ENCODE assay signal across 14 cellular contexts in the genomic region with DNA sequence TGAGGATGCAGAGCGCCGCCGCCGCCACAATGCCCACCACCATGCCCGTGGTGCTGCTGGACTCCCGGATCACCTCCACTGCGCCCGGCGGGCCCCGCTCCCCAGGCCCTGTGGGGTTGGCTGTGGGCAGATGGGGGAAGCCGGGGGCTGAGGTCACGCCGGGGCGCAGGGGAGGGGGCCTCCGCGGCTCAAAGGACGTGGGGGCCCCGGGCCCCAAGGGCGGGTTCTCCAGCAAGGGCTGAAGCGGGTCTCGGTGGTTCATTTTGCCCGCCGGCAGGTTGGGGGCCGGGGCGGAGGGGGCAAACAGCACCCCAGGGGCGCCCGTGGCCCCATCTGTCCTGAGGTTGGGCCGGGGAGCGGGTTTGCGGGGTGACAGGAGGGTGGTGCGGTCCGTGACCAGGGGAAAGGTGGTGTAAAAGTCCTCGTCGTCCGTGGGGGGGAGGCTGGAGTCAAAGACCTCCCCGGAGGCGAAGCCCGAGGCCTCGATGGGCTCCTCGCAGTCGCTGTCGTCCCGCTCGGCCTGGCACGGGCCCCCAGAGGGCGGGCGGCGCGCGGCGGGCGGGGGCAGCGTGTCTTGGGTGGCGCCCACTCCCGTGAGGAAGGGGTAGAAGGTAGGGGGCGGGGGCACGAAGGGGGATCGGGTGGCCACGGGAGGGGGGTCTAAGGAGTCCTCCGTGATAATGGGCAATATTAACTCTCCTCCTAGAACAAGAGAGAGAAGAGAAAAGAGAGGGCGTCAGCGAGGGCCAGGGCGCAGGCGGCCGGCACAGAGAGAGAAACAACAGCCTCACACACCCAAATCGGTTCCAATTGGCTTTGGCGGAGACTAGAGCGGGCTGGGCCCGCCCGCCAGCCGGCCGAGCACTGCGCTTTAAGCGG. TPM values are rescaled to one million over a fixed set of nuclear protein-coding genes. Genes with fewer than 3 reads are reported as not detected.
DNase-seq lines count a peak whose midpoint lies in the region; ATAC-seq, FAIRE-seq and TF ChIP-seq lines count a peak whose summit lies in the region.
"Had no signal": no experiment of that assay in that cellular context is flagged by ENCODE, and none has a peak within 500 bp of the region (broad histone marks: within the 10 kb centered on the region; RNA-seq: fewer than 3 reads in every experiment).

No MANE protein-coding gene starts in this region.

- H3K4me1 Mint-ChIP-seq in stimulated activated naive B cell treated with anti-CD40 and anti-IgM and Interleukin-4, amounts not matched to agents 10 μg/mL and 1 μg/mL and 100 μg/mL, for 72 hours = peaks cover 0 to 15% of the 10 kb centered on the region in 2 donors
- peaks cover 4% of the 10 kb centered on the region for H3K4me1 Mint-ChIP-seq in glutamatergic neuron (ENCODE audit: low read depth, unreplicated experiment)

- peaks cover 0 to 28% of the 10 kb centered on the region in 2 donors for H3K27me3 Mint-ChIP-seq in stimulated activated naive B cell treated with anti-CD40 and anti-IgM and Interleukin-4, amounts not matched to agents 10 μg/mL and 1 μg/mL and 100 μg/mL, for 72 hours
- H3K27me3 Mint-ChIP-seq in glutamatergic neuron (ENCODE audit: unreplicated experiment) = peaks cover 9% of the 10 kb centered on the region
- H3K27me3 Mint-ChIP-seq: stimulated activated naive CD8-positive, alpha-beta T cell treated with anti-CD3 and anti-CD28 coated beads, Interleukin-15, Interleukin-2, amounts not matched to agents 100 ng/mL and 50 ng/mL, for 24 hours had no signal

- peak in 1 of 2 donors; percentile 13 for ATAC-seq in stimulated activated naive B cell treated with anti-CD40 and anti-IgM and Interleukin-4, amounts not matched to agents 10 μg/mL and 1 μg/mL and 100 μg/mL, for 72 hours (replicated peaks)
- ATAC-seq in GM21381 (IDR thresholded peaks at IDR 0.05; ENCODE audit: unreplicated experiment) = no peak

- peak overlapping the region; percentile 13 for H3K4me3 ChIP-seq in choroid plexus epithelial cell (ENCODE audit: low read depth, low read length)
- no peak overlapping the region for H3K4me3 ChIP-seq in kidney (ENCODE audit: low read length in 2 of 2)

- peak overlapping the region; percentile 7 for H3K27ac Mint-ChIP-seq in stimulated activated naive B cell treated with anti-CD40 and anti-IgM and Interleukin-4, amounts not matched to agents 10 μg/mL and 1 μg/mL and 100 μg/mL, for 72 hours
- H3K27ac Mint-ChIP-seq in glutamatergic neuron (ENCODE audit: unreplicated experiment) = no peak overlapping the region
- H3K27ac Mint-ChIP-seq: activated CD4-positive, alpha-beta memory T cell treated with anti-CD3 and anti-CD28 coated beads for 36 hours; stimulated activated naive CD8-positive, alpha-beta T cell treated with anti-CD3 and anti-CD28 coated beads, Interleukin-15, Interleukin-2, amounts not matched to agents 100 ng/mL and 50 ng/mL, for 24 hours had no signal

- TF ChIP-seq CTCF in choroid plexus epithelial cell (conservative IDR thresholded peaks at IDR 0.05; ENCODE audit: low read depth, low read length) = no peak
- TF ChIP-seq CTCF in kidney (IDR thresholded peaks at IDR 0.05; ENCODE audit: borderline replicate concordance, extremely low read depth, insufficient read depth) = no peak
- no peak for TF ChIP-seq CTCF in glutamatergic neuron (IDR thresholded peaks at IDR 0.05; ENCODE audit: partially characterized antibody, unreplicated experiment)

- no peak overlapping the region for H3K27ac ChIP-seq in kidney (ENCODE audit: low read depth in 2 of 2, low read length in 2 of 2)

- intact Hi-C loops in kidney (cut with DNase I) = no loop called here

- DNase-seq in GM03348 (ENCODE audit: low spot score) = peak; percentile 87
- DNase-seq in choroid plexus epithelial cell (ENCODE audit: low read depth) = peak; percentile 27
- peak; percentile 72 for DNase-seq in kidney
- no peak for DNase-seq in stimulated activated naive B cell treated with anti-CD40 and anti-IgM and Interleukin-4, amounts not matched to agents 10 μg/mL and 1 μg/mL and 100 μg/mL, for 72 hours
- DNase-seq in glutamatergic neuron = no peak
- DNase-seq in NCI-H2029 treated with DMSO at 0.1 percent for 48 hours (lab: John Stamatoyannopoulos, UW) = no peak
- no peak for DNase-seq in NK-92 (lab: John Stamatoyannopoulos, UW; ENCODE audit: unreplicated experiment)
- DNase-seq: activated CD4-positive, alpha-beta memory T cell treated with anti-CD3 and anti-CD28 coated beads for 36 hours; foreskin melanocyte; NCI-H446; stimulated activated CD4-positive, alpha-beta T cell treated with anti-CD3 and anti-CD28 coated beads, Interleukin-15, amount 100 ng/mL, for 24 hours had no signal

- no peak overlapping the region for H3K9ac ChIP-seq in kidney (ENCODE audit: low read length in 2 of 2)

- H3K4me3 Mint-ChIP-seq in stimulated activated naive B cell treated with anti-CD40 and anti-IgM and Interleukin-4, amounts not matched to agents 10 μg/mL and 1 μg/mL and 100 μg/mL, for 72 hours = peak overlapping the region in 1 of 2 donors; percentile 62
- no peak overlapping the region for H3K4me3 Mint-ChIP-seq in glutamatergic neuron (ENCODE audit: unreplicated experiment)
- H3K4me3 Mint-ChIP-seq: activated CD4-positive, alpha-beta memory T cell treated with anti-CD3 and anti-CD28 coated beads for 36 hours; stimulated activated naive CD8-positive, alpha-beta T cell treated with anti-CD3 and anti-CD28 coated beads, Interleukin-15, Interleukin-2, amounts not matched to agents 100 ng/mL and 50 ng/mL, for 24 hours had no signal

- no peaks in the 10 kb centered on the region for H3K9me3 ChIP-seq in kidney (ENCODE audit: control insufficient read depth in 1 of 2, low read length in 2 of 2)

- no peaks in the 10 kb centered on the region for H3K36me3 ChIP-seq in kidney (ENCODE audit: control insufficient read depth in 1 of 2, insufficient read depth in 2 of 2, low read length in 2 of 2)

- no peaks in the 10 kb centered on the region for H3K36me3 Mint-ChIP-seq in stimulated activated naive B cell treated with anti-CD40 and anti-IgM and Interleukin-4, amounts not matched to agents 10 μg/mL and 1 μg/mL and 100 μg/mL, for 72 hours
- H3K36me3 Mint-ChIP-seq in glutamatergic neuron (ENCODE audit: unreplicated experiment) = no peaks in the 10 kb centered on the region
- H3K36me3 Mint-ChIP-seq: activated CD4-positive, alpha-beta memory T cell treated with anti-CD3 and anti-CD28 coated beads for 36 hours had no signal

- no peak for FAIRE-seq in kidney (lab: Jason Lieb, UNC)

- H3K4me1 ChIP-seq in kidney (ENCODE audit: control insufficient read depth in 1 of 2, insufficient read depth in 1 of 2, low read depth in 1 of 2, low read length in 2 of 2) = peaks cover 0 to 6% of the 10 kb centered on the region in 2 donors

- no peaks in the 10 kb centered on the region for H3K9me3 Mint-ChIP-seq in stimulated activated naive B cell treated with anti-CD40 and anti-IgM and Interleukin-4, amounts not matched to agents 10 μg/mL and 1 μg/mL and 100 μg/mL, for 72 hours
- H3K9me3 Mint-ChIP-seq in glutamatergic neuron (ENCODE audit: unreplicated experiment) = no peaks in the 10 kb centered on the region
- H3K9me3 Mint-ChIP-seq: activated CD4-positive, alpha-beta memory T cell treated with anti-CD3 and anti-CD28 coated beads for 36 hours; stimulated activated naive CD8-positive, alpha-beta T cell treated with anti-CD3 and anti-CD28 coated beads, Interleukin-15, Interleukin-2, amounts not matched to agents 100 ng/mL and 50 ng/mL, for 24 hours had no signal

RNA-seq across cellular contexts. Expression of a gene that starts 16.6 kb away (rescaled TPM):
- 5.3 TPM for total RNA-seq in kidney
- polyA plus RNA-seq in kidney (ENCODE audit: insufficient read depth, low read depth, low replicate concordance) = 85.9 TPM
- not detected for total RNA-seq in glutamatergic neuron (ENCODE audit: unreplicated experiment)
- total RNA-seq: activated CD4-positive, alpha-beta memory T cell treated with anti-CD3 and anti-CD28 coated beads for 36 hours; mucosa of gallbladder had no signal

RNA-seq across cellular contexts. Expression of a gene that starts 51.9 kb away (rescaled TPM):
- total RNA-seq in kidney (9.4 TPM), glutamatergic neuron (ENCODE audit: unreplicated experiment) (not detected)
- polyA plus RNA-seq in kidney (ENCODE audit: insufficient read depth, low read depth, low replicate concordance) = 105 TPM
- total RNA-seq: activated CD4-positive, alpha-beta memory T cell treated with anti-CD3 and anti-CD28 coated beads for 36 hours had no signal

Comparison
In these comparisons a context has a peak if more than half of its experiments do, and no peak if none do; other contexts are left out.
1. DNase-seq: peak in GM03348 (single experiment), choroid plexus epithelial cell (single experiment) and kidney (single experiment); none in stimulated activated naive B cell treated with anti-CD40 and anti-IgM and Interleukin-4, amounts not matched to agents 10 μg/mL and 1 μg/mL and 100 μg/mL, for 72 hours (single experiment), glutamatergic neuron (single experiment), NCI-H2029 treated with DMSO at 0.1 percent for 48 hours (single experiment) and NK-92 (single experiment).
2. RNA of a gene that starts 51.9 kb away (total RNA-seq): 9.4 TPM in kidney (single experiment); not detected in glutamatergic neuron (single experiment); every median in the first group is over 10 times any median in the second.